11 cellular contexts compared by ENCODE assay signal in genomic region chr13:40115456-40115855, GRCh38.
DNase-seq lines count a peak whose midpoint lies in the region; ATAC-seq and TF ChIP-seq lines count a peak whose summit lies in the region.
"Had no signal": no experiment of that assay in that cellular context is flagged by ENCODE, and none has a peak within 500 bp of the region (broad histone marks: within the 10 kb centered on the region; RNA-seq: fewer than 3 reads in every experiment).

No MANE protein-coding gene starts in this region.

- BruUV-seq in HCT116 (replicated peaks; lab: Mats Ljungman, UMichigan), result no TSS peak

- TF ChIP-seq POLR2A in HCT116 (IDR thresholded peaks at IDR 0.05; ENCODE audit: borderline replicate concordance, extremely low read depth, insufficient read depth, insufficient read length) (no peak), gastrocnemius medialis (IDR thresholded peaks at IDR 0.05) (no peak)

- H2AFZ ChIP-seq in HCT116 (ENCODE audit: low read depth, low read length, poor library complexity, severe bottlenecking) (peak overlapping the region; percentile 44), SK-N-SH (ENCODE audit: low read depth) (no peak overlapping the region)

- no peak for DNase-seq in HCT116 (ENCODE audit: low read depth, low spot score)
- DNase-seq in activated T-helper 1 cell treated with anti-CD3 and anti-CD28 coated beads, Interleukin-12 subunit alpha, Interleukin-12 subunit beta, Interleukin-2, Interleukin-4 antibody, amounts not matched to agents 30 ng/mL and 10 ng/mL and 1 ng/mL, durations not matched to agents 14 hours and 24 hours and 36 hours (ENCODE audit: low spot score), result no peak
- DNase-seq in foreskin keratinocyte, result no peak
- DNase-seq in gastrocnemius medialis, result no peak
- no peak for DNase-seq in KG1 (lab: John Stamatoyannopoulos, UW)
- DNase-seq in NCI-H1092 (lab: John Stamatoyannopoulos, UW), result no peak
- DNase-seq in SK-N-SH, result no peak
- DNase-seq: activated naive CD4-positive, alpha-beta T cell treated with anti-CD3 and anti-CD28 coated beads, Interleukin-2, amount 50 U/mL, for 16 hours; DND-41; NCI-H748 treated with DMSO at 0.1 percent for 48 hours had no signal

- H3K4me3 ChIP-seq in HCT116 (replicated peaks in 1 of 2; ENCODE audit: low read depth in 1 of 2, low read length in 2 of 2) (no peak overlapping the region), gastrocnemius medialis (no peak overlapping the region), SK-N-SH (ENCODE audit: low read depth in 2 of 2, low read length in 1 of 2) (no peak overlapping the region)

- intact Hi-C loops in HCT116 (cut with micrococcal nuclease), result no loop called here
- intact Hi-C loops in activated T-helper 1 cell treated with anti-CD3 and anti-CD28 coated beads, Interleukin-12 subunit alpha, Interleukin-12 subunit beta, Interleukin-2, Interleukin-4 antibody, amounts not matched to agents 30 ng/mL and 10 ng/mL and 1 ng/mL, durations not matched to agents 14 hours and 24 hours and 36 hours (cut with micrococcal nuclease), result no loop called here
- intact Hi-C loops in gastrocnemius medialis (cut with DNase I; ENCODE audit: low total_unique reads), result no loop called here

- TF ChIP-seq RAD21 in HCT116 (IDR thresholded peaks at IDR 0.05; ENCODE audit: low read depth) (no peak), SK-N-SH (IDR thresholded peaks at IDR 0.05; ENCODE audit: low read length) (no peak)

- H3K4me2 ChIP-seq in HCT116 (ENCODE audit: low read length) (peak overlapping the region; percentile 34), SK-N-SH (no peak overlapping the region)

- CTCF ChIA-PET in HCT116 (lab: Charles Lee) (no interaction called here), SK-N-SH (lab: Yijun Ruan, JAX) (no interaction called here)

- RAD21 ChIA-PET in HCT116 (lab: Charles Lee; ENCODE audit: low non-redundant PET in 1 of 2, low total read pairs in 2 of 2, uncharacterized antibody in 2 of 2, unreplicated experiment in 2 of 2), result no interaction called here

- H3K9me2 ChIP-seq in HCT116 (ENCODE audit: insufficient read depth) (no peaks in the 10 kb centered on the region), SK-N-SH (no peaks in the 10 kb centered on the region)

- H3K27me3 ChIP-seq in HCT116 (ENCODE audit: insufficient read depth, low read length) (no peaks in the 10 kb centered on the region), foreskin keratinocyte (no peaks in the 10 kb centered on the region), gastrocnemius medialis (no peaks in the 10 kb centered on the region), SK-N-SH (ENCODE audit: insufficient read depth) (no peaks in the 10 kb centered on the region)

- 59% methylated on average over 2 of the region's 2 CpGs for WGBS in SK-N-SH (ENCODE audit: low lambda C conversion rate)

- POLR2A ChIA-PET in HCT116 (lab: Charles Lee) (no interaction called here), SK-N-SH (lab: Yijun Ruan, JAX) (no interaction called here)

- in situ Hi-C loops in gastrocnemius medialis (cut with MboI; ENCODE audit: low sequenced_read_pairs in 4 of 4), result no loop called here

- ATAC-seq in HCT116 (peak; percentile 17; the same call in 1 of the 2 replicates), foreskin keratinocyte (no peak), gastrocnemius medialis (no peak), HG03135 (IDR thresholded peaks at IDR 0.05; ENCODE audit: unreplicated experiment) (no peak)

- H3K4me1 ChIP-seq in HCT116 (ENCODE audit: control insufficient read depth in 1 of 2, insufficient read depth in 2 of 2, low read length in 2 of 2) (peaks cover 15 to 19% of the 10 kb centered on the region in 2 experiments), foreskin keratinocyte (peaks cover 4% of the 10 kb centered on the region), gastrocnemius medialis (peaks cover 10 to 18% of the 10 kb centered on the region in 2 donors), SK-N-SH (ENCODE audit: control insufficient read depth in 1 of 2, insufficient read depth in 2 of 2, low read depth in 1 of 2, low read length in 1 of 2) (no peaks in the 10 kb centered on the region)

- H3K9ac ChIP-seq in HCT116 (ENCODE audit: low read length), result no peak overlapping the region
- H3K9ac ChIP-seq in SK-N-SH, result no peak overlapping the region

- H3K36me3 Mint-ChIP-seq in activated T-helper 1 cell treated with anti-CD3 and anti-CD28 coated beads, Interleukin-12 subunit alpha, Interleukin-12 subunit beta, Interleukin-2, Interleukin-4 antibody, amounts not matched to agents 30 ng/mL and 10 ng/mL and 1 ng/mL, durations not matched to agents 14 hours and 24 hours and 36 hours (ENCODE audit: low read depth), result peaks cover 19% of the 10 kb centered on the region

- H3K36me3 ChIP-seq in HCT116 (ENCODE audit: control insufficient read depth in 1 of 2, insufficient read depth in 2 of 2, low read length in 2 of 2), result no peaks in the 10 kb centered on the region
- H3K36me3 ChIP-seq in gastrocnemius medialis, result no peaks in the 10 kb centered on the region
- H3K36me3 ChIP-seq in SK-N-SH (replicated peaks in 1 of 2; ENCODE audit: control insufficient read depth in 1 of 2, insufficient read depth in 2 of 2, low read length in 1 of 2), result no peaks in the 10 kb centered on the region

- no peaks in the 10 kb centered on the region for H3K27me3 Mint-ChIP-seq in activated T-helper 1 cell treated with anti-CD3 and anti-CD28 coated beads, Interleukin-12 subunit alpha, Interleukin-12 subunit beta, Interleukin-2, Interleukin-4 antibody, amounts not matched to agents 30 ng/mL and 10 ng/mL and 1 ng/mL, durations not matched to agents 14 hours and 24 hours and 36 hours (ENCODE audit: insufficient read depth)

- no peaks in the 10 kb centered on the region for H3K79me2 ChIP-seq in HCT116 (ENCODE audit: insufficient read depth, low read length)
- no peaks in the 10 kb centered on the region for H3K79me2 ChIP-seq in SK-N-SH (ENCODE audit: insufficient read depth)

- peaks cover 0 to 5% of the 10 kb centered on the region in 2 experiments; a peak in 1 of 4 replicates for H3K9me3 ChIP-seq in HCT116 (ENCODE audit: control insufficient read depth in 1 of 2, insufficient read depth in 1 of 2, low read depth in 1 of 2, low read length in 2 of 2)
- no peaks in the 10 kb centered on the region for H3K9me3 ChIP-seq in gastrocnemius medialis
- no peaks in the 10 kb centered on the region; the same call in 1 of the 2 replicates for H3K9me3 ChIP-seq in SK-N-SH

- H3K27ac ChIP-seq in HCT116 (ENCODE audit: low read depth, low read length), result peak overlapping the region; percentile 30; the same call in 1 of the 2 replicates
- H3K27ac ChIP-seq in foreskin keratinocyte, result peak overlapping the region; percentile 91
- peak overlapping the region; percentile 27 to 64 (median 56) for H3K27ac ChIP-seq in gastrocnemius medialis
- H3K27ac ChIP-seq in SK-N-SH (ENCODE audit: low read depth in 2 of 2, low read length in 1 of 2), result no peak overlapping the region

- H3K4me3 Mint-ChIP-seq in activated T-helper 1 cell treated with anti-CD3 and anti-CD28 coated beads, Interleukin-12 subunit alpha, Interleukin-12 subunit beta, Interleukin-2, Interleukin-4 antibody, amounts not matched to agents 30 ng/mL and 10 ng/mL and 1 ng/mL, durations not matched to agents 14 hours and 24 hours and 36 hours, result peak overlapping the region; percentile 24

- peak overlapping the region; percentile 91 for H3K27ac Mint-ChIP-seq in activated T-helper 1 cell treated with anti-CD3 and anti-CD28 coated beads, Interleukin-12 subunit alpha, Interleukin-12 subunit beta, Interleukin-2, Interleukin-4 antibody, amounts not matched to agents 30 ng/mL and 10 ng/mL and 1 ng/mL, durations not matched to agents 14 hours and 24 hours and 36 hours

- peaks cover 38% of the 10 kb centered on the region for H3K9me3 Mint-ChIP-seq in activated T-helper 1 cell treated with anti-CD3 and anti-CD28 coated beads, Interleukin-12 subunit alpha, Interleukin-12 subunit beta, Interleukin-2, Interleukin-4 antibody, amounts not matched to agents 30 ng/mL and 10 ng/mL and 1 ng/mL, durations not matched to agents 14 hours and 24 hours and 36 hours

- H4K20me1 ChIP-seq in HCT116 (ENCODE audit: insufficient read depth) (no peaks in the 10 kb centered on the region), SK-N-SH (ENCODE audit: insufficient read depth) (no peaks in the 10 kb centered on the region)

- peaks cover 43% of the 10 kb centered on the region for H3K4me1 Mint-ChIP-seq in activated T-helper 1 cell treated with anti-CD3 and anti-CD28 coated beads, Interleukin-12 subunit alpha, Interleukin-12 subunit beta, Interleukin-2, Interleukin-4 antibody, amounts not matched to agents 30 ng/mL and 10 ng/mL and 1 ng/mL, durations not matched to agents 14 hours and 24 hours and 36 hours (ENCODE audit: low read depth)

- no peak for TF ChIP-seq EP300 in SK-N-SH (IDR thresholded peaks at IDR 0.05; ENCODE audit: borderline replicate concordance in 1 of 2, low read depth in 1 of 2, low read length in 1 of 2)

- TF ChIP-seq CTCF in HCT116 (IDR thresholded peaks at IDR 0.05 in 2 of 3, conservative IDR thresholded peaks at IDR 0.05 in 1 of 3; ENCODE audit: borderline replicate concordance in 1 of 3, insufficient read depth in 1 of 3, low read depth in 2 of 3, low read length in 2 of 3) (no peak), foreskin keratinocyte (conservative IDR thresholded peaks at IDR 0.05) (no peak), gastrocnemius medialis (IDR thresholded peaks at IDR 0.05 in 4 of 5, conservative IDR thresholded peaks at IDR 0.05 in 1 of 5) (no peak), SK-N-SH (IDR thresholded peaks at IDR 0.05) (no peak)

- no peaks in the 10 kb centered on the region for H3F3A ChIP-seq in SK-N-SH (replicated peaks; ENCODE audit: insufficient read depth)

TF ChIP-seq in HCT116, 20 proteins besides CTCF, POLR2A, EP300 and RAD21 (continues in another document):
- no peak for TF ChIP-seq SP1 (IDR thresholded peaks at IDR 0.05; ENCODE audit: low read depth)
- TF ChIP-seq POLR2AphosphoS5 (IDR thresholded peaks at IDR 0.05; ENCODE audit: low read depth, low read length), result no peak

TF ChIP-seq in SK-N-SH, 30 proteins besides CTCF, POLR2A, EP300 and RAD21 (continues in another document):
- TF ChIP-seq TCF12 (IDR thresholded peaks at IDR 0.05) (no peak), FOXJ3 (CRISPR knock-in tag; IDR thresholded peaks at IDR 0.05) (no peak), YY1 (IDR thresholded peaks at IDR 0.05; ENCODE audit: low read depth) (no peak), TAF1 (IDR thresholded peaks at IDR 0.05; ENCODE audit: borderline replicate concordance, low read depth, low read length) (no peak), GABPA (IDR thresholded peaks at IDR 0.05; ENCODE audit: low read depth) (no peak), USF2 (IDR thresholded peaks at IDR 0.05; ENCODE audit: borderline replicate concordance, low read depth, low read length) (no peak), FOSL2 (IDR thresholded peaks at IDR 0.05; ENCODE audit: borderline replicate concordance, low read depth) (no peak), JUND (IDR thresholded peaks at IDR 0.05) (no peak), ELF1 (IDR thresholded peaks at IDR 0.05) (no peak)

Comparison
In these comparisons a context has a peak if more than half of its experiments do, and no peak if none do; other contexts are left out.
1. H3K27ac ChIP-seq: peak in HCT116 (single experiment), foreskin keratinocyte (single experiment) and gastrocnemius medialis (4 of 4); none in SK-N-SH (0 of 2).